Comparison of ENCODE assay signal across 17 cellular contexts in the genomic region with DNA sequence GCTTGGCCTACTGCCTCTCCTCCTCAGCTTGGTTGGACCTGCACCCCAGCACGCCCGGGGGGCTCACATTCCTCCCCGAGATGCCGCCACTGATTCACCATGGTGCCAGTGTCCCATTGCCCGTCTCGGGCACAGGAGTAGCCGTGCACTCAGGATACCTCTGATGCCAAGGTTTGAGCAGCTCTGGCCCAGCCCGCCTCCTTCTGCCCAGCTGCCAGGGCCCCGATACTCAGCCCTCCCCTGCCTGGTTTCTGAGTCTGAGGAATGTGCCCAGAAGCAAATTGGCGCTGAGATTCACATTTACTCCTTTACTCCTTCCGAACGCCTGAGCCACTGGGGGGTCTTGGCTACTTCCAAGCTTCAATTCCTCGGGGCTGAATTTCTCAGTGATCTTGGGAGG.
"Had no signal": no experiment of that assay in that cellular context is flagged by ENCODE, and none has a peak within 500 bp of the region (broad histone marks: within the 10 kb centered on the region; RNA-seq: fewer than 3 reads in every experiment).

No MANE protein-coding gene starts in this region.

- DNase-seq: activated CD4-positive, alpha-beta T cell treated with anti-CD3 and anti-CD28 coated beads, Interleukin-2, amount 10 ng/mL, durations not matched to agents 7 days and 5 days; activated CD4-positive, CD25-positive, alpha-beta regulatory T cell treated with anti-CD3 and anti-CD28 coated beads, Interleukin-2, amount 50 U/mL, for 72 hours; activated CD8-positive, alpha-beta memory T cell treated with anti-CD3 and anti-CD28 coated beads, Interleukin-2, amount 10 ng/mL, durations not matched to agents 7 days and 5 days; activated CD8-positive, alpha-beta T cell treated with anti-CD3 and anti-CD28 coated beads for 36 hours; activated naive CD4-positive, alpha-beta T cell; cerebellar nuclear complex; hippocampal formation; left colon; lower lobe of right lung; naive B cell; psoas muscle; stimulated activated CD4-positive, alpha-beta T cell treated with anti-CD3 and anti-CD28 coated beads, Interleukin-4, amount 100 ng/mL, for 24 hours; stimulated activated naive CD4-positive, alpha-beta T cell treated with Interleukin-2 at 50 U/mL for 16 hours; T-cell; WERI-Rb-1 had no signal

- ATAC-seq: activated CD8-positive, alpha-beta memory T cell treated with anti-CD3 and anti-CD28 coated beads, Interleukin-2, amount 10 ng/mL, durations not matched to agents 7 days and 5 days; activated CD8-positive, alpha-beta T cell treated with anti-CD3 and anti-CD28 coated beads for 36 hours; left colon; lower lobe of right lung; psoas muscle; right cardiac atrium; T-cell had no signal

- H3K9me3 ChIP-seq: lower lobe of right lung, psoas muscle had no signal

- H3K4me1 ChIP-seq: psoas muscle had no signal

- H3K4me3 ChIP-seq: coronary artery, lower lobe of right lung, psoas muscle had no signal

- H3K27ac ChIP-seq: coronary artery, lower lobe of right lung, psoas muscle, WERI-Rb-1 had no signal

- H3K36me3 ChIP-seq: lower lobe of right lung, WERI-Rb-1 had no signal
